8 cellular contexts compared by ENCODE assay signal in the genomic region with DNA sequence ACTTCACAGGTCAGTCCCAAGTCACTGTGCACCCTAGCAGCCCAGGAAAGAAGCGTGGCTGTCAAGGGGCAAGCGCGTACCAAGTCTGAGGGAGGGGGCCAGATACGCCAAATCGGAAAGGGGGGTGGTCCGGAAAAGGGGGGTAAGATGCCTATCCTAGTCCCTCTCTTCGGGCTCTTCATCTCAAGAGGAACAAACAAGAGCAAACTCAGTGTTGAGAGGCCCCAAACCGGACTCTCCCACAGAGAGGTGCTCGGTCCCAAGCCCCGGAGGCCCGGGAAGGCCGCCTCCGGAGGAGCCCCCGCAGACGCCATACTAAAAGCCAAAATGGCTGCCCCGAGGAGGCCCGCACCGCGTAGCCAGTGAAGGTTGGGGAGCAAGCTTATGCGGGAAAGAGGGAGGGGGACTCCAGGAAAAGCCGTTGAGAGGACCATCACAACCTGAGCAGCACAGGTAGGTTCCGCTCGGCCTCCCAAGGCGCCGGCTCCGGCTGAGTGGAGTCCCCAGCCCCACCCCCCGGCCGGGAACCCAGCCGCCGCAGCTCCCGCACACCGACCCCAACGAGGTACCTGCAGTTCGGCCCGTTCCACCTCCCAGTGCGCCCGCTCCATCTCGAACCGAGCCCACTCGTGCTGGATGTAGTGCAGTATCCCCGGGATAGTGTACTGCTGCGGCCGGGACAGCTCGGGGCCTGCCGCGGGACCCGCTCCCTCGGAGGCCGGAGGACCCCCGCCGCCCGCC. TPM values are rescaled to one million over a fixed set of nuclear protein-coding genes. Genes with fewer than 3 reads are reported as not detected.
DNase-seq lines count a peak whose midpoint lies in the region; ATAC-seq lines count a peak whose summit lies in the region.

A gene with protein sequence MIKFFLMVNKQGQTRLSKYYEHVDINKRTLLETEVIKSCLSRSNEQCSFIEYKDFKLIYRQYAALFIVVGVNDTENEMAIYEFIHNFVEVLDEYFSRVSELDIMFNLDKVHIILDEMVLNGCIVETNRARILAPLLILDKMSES (plus strand): TSS at position 315 of the 741 bp plus-strand sequence. CDS start 40,548 bp downstream, outside the sequence.

- no peaks in the 10 kb centered on the region for H3K36me3 ChIP-seq in thymus (ENCODE audit: control insufficient read depth, insufficient read depth)

- peak; percentile 22 for DNase-seq in NCI-H1694 treated with DMSO at 0.1 percent for 48 hours (lab: John Stamatoyannopoulos, UW)
- DNase-seq in NCI-H1694 (lab: John Stamatoyannopoulos, UW), result no peak
- peak; percentile 23 to 43 for DNase-seq in SHP77 (lab: John Stamatoyannopoulos, UW)
- peak; percentile 26 to 54 (median 34) for DNase-seq in activated naive CD4-positive, alpha-beta T cell (lab: John Stamatoyannopoulos, UW)
- DNase-seq in germinal center (ENCODE audit: low spot score), result peak; percentile 54
- peak; percentile 45 for DNase-seq in occipital lobe (lab: John Stamatoyannopoulos, UW)

- WGBS in thymus, result under 1% methylated on average over 52 of the region's 52 CpGs

- peak within 1 kb of the TSS; percentile 68 for H3K4me3 ChIP-seq in thymus (ENCODE audit: low read length)

- H3K27ac ChIP-seq in thymus (ENCODE audit: low read depth), result peak within 1 kb of the TSS; percentile 84

- no peaks in the 10 kb centered on the region for H3K9me3 ChIP-seq in thymus (ENCODE audit: control insufficient read depth)

- no peaks in the 10 kb centered on the region for H3K27me3 ChIP-seq in thymus (ENCODE audit: control insufficient read depth, insufficient read depth)

- ATAC-seq in HG03439 (IDR thresholded peaks at IDR 0.05; ENCODE audit: unreplicated experiment), result peak; percentile 26

- H3K4me1 ChIP-seq in thymus (ENCODE audit: control insufficient read depth, insufficient read depth, low read length), result peaks cover 4% of the 10 kb centered on the region

RNA-seq across cellular contexts. Expression of the gene that starts here (rescaled TPM):
- 28.1 TPM for total RNA-seq in occipital lobe
- polyA plus RNA-seq in thymus, result 13.0 TPM
